1 cellular context compared by ENCODE assay signal in the genomic region with DNA sequence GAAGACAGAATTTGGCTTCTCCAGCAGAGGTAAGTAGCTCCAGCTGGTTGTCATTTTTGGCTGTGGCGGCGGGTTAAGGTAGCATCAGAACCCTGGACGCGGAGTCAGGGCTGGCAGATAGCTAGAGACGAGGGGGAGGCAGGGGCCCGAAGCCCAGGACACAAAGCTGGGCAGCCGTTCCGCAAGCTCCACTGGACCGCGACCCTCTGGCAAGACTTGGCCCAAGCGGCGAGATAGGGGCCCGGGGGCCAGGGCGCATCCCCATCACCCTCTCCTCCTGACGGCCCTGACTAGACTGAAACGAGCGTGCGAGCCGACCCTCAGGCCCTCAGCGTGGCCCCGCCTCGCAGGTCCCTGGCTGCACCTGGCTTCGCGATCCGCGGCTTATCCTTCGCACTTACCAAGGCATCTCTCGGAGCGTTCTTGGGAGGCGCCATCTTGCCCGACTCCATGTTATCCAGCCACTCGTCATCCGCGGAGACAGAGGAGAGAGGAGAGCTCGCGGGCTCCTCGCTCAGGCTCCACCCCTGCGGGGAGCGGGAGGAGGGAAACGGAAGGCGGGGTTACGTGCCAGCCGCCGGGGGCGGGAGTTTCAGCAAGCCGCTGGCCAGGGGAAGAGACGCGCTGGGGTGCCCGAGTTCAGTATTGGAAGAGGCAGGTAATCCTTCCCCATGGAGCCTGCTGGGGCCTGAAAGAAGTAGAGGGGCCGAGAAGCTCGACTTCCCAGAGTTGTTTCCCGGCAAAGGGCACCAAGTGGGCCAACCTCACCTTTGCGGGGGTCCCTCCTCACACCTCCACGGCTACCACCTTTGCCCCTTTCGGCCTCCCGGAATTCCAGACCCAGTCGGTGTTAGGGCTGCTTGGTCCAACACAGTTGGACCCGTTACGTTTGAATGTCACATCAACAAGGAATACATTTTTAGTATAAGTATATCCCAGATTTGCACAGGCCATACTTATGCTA.
TF ChIP-seq lines count a peak whose summit lies in the region.

A gene with protein sequence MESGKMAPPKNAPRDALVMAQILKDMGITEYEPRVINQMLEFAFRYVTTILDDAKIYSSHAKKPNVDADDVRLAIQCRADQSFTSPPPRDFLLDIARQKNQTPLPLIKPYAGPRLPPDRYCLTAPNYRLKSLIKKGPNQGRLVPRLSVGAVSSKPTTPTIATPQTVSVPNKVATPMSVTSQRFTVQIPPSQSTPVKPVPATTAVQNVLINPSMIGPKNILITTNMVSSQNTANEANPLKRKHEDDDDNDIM (minus strand): TSS at position 491 of the 964 bp plus-strand sequence. CDS start 39 bp downstream, at position 452.

TF ChIP-seq in K562, 482 proteins besides CTCF, POLR2A, EP300 and RAD21 (continued from another document):
- TF ChIP-seq, protein P1, sequence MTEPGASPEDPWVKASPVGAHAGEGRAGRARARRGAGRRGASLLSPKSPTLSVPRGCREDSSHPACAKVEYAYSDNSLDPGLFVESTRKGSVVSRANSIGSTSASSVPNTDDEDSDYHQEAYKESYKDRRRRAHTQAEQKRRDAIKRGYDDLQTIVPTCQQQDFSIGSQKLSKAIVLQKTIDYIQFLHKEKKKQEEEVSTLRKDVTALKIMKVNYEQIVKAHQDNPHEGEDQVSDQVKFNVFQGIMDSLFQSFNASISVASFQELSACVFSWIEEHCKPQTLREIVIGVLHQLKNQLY (CRISPR knock-in tag; conservative IDR thresholded peaks at IDR 0.05): no peak
- no peak for TF ChIP-seq PTTG1 (tag; IDR thresholded peaks at IDR 0.05; ENCODE audit: low read depth)
- no peak for TF ChIP-seq ZC3H8 (IDR thresholded peaks at IDR 0.05)
- TF ChIP-seq NFRKB (IDR thresholded peaks at IDR 0.05; ENCODE audit: low read depth): peak; percentile 68; the same call in 1 of the 2 replicates
- no peak for TF ChIP-seq LARP7 (IDR thresholded peaks at IDR 0.05)
- TF ChIP-seq POLR2B (IDR thresholded peaks at IDR 0.05; ENCODE audit: low read depth, partially characterized antibody): peak; percentile 71
- TF ChIP-seq, protein P2, sequence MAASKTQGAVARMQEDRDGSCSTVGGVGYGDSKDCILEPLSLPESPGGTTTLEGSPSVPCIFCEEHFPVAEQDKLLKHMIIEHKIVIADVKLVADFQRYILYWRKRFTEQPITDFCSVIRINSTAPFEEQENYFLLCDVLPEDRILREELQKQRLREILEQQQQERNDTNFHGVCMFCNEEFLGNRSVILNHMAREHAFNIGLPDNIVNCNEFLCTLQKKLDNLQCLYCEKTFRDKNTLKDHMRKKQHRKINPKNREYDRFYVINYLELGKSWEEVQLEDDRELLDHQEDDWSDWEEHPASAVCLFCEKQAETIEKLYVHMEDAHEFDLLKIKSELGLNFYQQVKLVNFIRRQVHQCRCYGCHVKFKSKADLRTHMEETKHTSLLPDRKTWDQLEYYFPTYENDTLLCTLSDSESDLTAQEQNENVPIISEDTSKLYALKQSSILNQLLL (CRISPR knock-in tag; IDR thresholded peaks at IDR 0.05; ENCODE audit: borderline replicate concordance): no peak
- TF ChIP-seq MYC (IDR thresholded peaks at IDR 0.05; ENCODE audit: low read depth, low read length): no peak
- no peak for TF ChIP-seq MYC (CRISPR knock-in tag; IDR thresholded peaks at IDR 0.05; ENCODE audit: borderline replicate concordance, low read depth)
- TF ChIP-seq ZNF444 (CRISPR knock-in tag; IDR thresholded peaks at IDR 0.05): no peak
- no peak for TF ChIP-seq ATF7 (IDR thresholded peaks at IDR 0.05)
- TF ChIP-seq, protein P3, sequence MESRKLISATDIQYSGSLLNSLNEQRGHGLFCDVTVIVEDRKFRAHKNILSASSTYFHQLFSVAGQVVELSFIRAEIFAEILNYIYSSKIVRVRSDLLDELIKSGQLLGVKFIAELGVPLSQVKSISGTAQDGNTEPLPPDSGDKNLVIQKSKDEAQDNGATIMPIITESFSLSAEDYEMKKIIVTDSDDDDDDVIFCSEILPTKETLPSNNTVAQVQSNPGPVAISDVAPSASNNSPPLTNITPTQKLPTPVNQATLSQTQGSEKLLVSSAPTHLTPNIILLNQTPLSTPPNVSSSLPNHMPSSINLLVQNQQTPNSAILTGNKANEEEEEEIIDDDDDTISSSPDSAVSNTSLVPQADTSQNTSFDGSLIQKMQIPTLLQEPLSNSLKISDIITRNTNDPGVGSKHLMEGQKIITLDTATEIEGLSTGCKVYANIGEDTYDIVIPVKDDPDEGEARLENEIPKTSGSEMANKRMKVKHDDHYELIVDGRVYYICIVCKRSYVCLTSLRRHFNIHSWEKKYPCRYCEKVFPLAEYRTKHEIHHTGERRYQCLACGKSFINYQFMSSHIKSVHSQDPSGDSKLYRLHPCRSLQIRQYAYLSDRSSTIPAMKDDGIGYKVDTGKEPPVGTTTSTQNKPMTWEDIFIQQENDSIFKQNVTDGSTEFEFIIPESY (CRISPR knock-in tag; IDR thresholded peaks at IDR 0.05): no peak
- TF ChIP-seq GTF2A2 (tag; IDR thresholded peaks at IDR 0.05): no peak
- TF ChIP-seq TEAD1 (CRISPR knock-in tag; IDR thresholded peaks at IDR 0.05): 0 out of 4 replicates have a peak, but pooled peaks of 1 of the 2 experiments have one; percentile 35
- TF ChIP-seq, protein P4, sequence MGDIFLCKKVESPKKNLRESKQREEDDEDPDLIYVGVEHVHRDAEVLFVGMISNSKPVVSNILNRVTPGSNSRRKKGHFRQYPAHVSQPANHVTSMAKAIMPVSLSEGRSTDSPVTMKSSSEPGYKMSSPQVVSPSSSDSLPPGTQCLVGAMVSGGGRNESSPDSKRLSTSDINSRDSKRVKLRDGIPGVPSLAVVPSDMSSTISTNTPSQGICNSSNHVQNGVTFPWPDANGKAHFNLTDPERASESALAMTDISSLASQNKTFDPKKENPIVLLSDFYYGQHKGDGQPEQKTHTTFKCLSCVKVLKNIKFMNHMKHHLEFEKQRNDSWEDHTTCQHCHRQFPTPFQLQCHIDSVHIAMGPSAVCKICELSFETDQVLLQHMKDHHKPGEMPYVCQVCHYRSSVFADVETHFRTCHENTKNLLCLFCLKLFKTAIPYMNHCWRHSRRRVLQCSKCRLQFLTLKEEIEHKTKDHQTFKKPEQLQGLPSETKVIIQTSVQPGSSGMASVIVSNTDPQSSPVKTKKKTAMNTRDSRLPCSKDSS (IDR thresholded peaks at IDR 0.05; ENCODE audit: low read depth, partially characterized antibody): no peak
- no peak for TF ChIP-seq KLF16 (IDR thresholded peaks at IDR 0.05)
- TF ChIP-seq, protein P5, sequence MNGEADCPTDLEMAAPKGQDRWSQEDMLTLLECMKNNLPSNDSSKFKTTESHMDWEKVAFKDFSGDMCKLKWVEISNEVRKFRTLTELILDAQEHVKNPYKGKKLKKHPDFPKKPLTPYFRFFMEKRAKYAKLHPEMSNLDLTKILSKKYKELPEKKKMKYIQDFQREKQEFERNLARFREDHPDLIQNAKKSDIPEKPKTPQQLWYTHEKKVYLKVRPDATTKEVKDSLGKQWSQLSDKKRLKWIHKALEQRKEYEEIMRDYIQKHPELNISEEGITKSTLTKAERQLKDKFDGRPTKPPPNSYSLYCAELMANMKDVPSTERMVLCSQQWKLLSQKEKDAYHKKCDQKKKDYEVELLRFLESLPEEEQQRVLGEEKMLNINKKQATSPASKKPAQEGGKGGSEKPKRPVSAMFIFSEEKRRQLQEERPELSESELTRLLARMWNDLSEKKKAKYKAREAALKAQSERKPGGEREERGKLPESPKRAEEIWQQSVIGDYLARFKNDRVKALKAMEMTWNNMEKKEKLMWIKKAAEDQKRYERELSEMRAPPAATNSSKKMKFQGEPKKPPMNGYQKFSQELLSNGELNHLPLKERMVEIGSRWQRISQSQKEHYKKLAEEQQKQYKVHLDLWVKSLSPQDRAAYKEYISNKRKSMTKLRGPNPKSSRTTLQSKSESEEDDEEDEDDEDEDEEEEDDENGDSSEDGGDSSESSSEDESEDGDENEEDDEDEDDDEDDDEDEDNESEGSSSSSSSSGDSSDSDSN (IDR thresholded peaks at IDR 0.05; ENCODE audit: borderline replicate concordance in 1 of 2, low read depth in 2 of 2, low read length in 2 of 2): no peak
- TF ChIP-seq, protein P6, sequence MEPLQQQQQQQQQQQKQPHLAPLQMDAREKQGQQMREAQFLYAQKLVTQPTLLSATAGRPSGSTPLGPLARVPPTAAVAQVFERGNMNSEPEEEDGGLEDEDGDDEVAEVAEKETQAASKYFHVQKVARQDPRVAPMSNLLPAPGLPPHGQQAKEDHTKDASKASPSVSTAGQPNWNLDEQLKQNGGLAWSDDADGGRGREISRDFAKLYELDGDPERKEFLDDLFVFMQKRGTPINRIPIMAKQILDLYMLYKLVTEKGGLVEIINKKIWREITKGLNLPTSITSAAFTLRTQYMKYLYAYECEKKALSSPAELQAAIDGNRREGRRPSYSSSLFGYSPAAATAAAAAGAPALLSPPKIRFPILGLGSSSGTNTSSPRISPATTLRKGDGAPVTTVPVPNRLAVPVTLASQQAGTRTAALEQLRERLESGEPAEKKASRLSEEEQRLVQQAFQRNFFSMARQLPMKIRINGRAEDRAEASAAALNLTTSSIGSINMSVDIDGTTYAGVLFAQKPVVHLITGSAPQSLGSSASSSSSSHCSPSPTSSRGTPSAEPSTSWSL (CRISPR knock-in tag; IDR thresholded peaks at IDR 0.05; ENCODE audit: borderline replicate concordance): no peak
- no peak for TF ChIP-seq SMAD1 (IDR thresholded peaks at IDR 0.05; ENCODE audit: low read depth, low read length, partially characterized antibody)
- TF ChIP-seq HDAC8 (tag; IDR thresholded peaks at IDR 0.05): no peak
